ENCODE assay signal across 8 cellular contexts in genomic region chr2:85772019-85772745, GRCh38. TPM values are rescaled to one million over a fixed set of nuclear protein-coding genes. Genes with fewer than 3 reads are reported as not detected.
A peak's percentile ranks its signal among the peaks of the same experiment; 100 is the strongest.
DNase-seq lines count a peak whose midpoint lies in the region; ATAC-seq and TF ChIP-seq lines count a peak whose summit lies in the region.

No MANE protein-coding gene starts in this region.

- peak; percentile 86 for DNase-seq in H7
- DNase-seq in NCI-H524 treated with DMSO at 0.1 percent for 48 hours (lab: John Stamatoyannopoulos, UW) = peak; percentile 94
- DNase-seq in colonic mucosa = peak; percentile 92
- DNase-seq in substantia nigra (lab: John Stamatoyannopoulos, UW) = peak; percentile 74 to 99 (median 95)

- H3K36me3 ChIP-seq in H7 (replicated peaks; ENCODE audit: control insufficient read depth, insufficient read depth, low read length) (no peaks in the 10 kb centered on the region), colonic mucosa (no peaks in the 10 kb centered on the region)

- H3K9ac ChIP-seq in colonic mucosa (ENCODE audit: low read depth in 2 of 2, low read length in 2 of 2) = no peak overlapping the region

- peak overlapping the region; percentile 24 for H3K27ac ChIP-seq in colonic mucosa
- peak overlapping the region; percentile 94 for H3K27ac ChIP-seq in layer of hippocampus (ENCODE audit: low read depth, low read length)
- H3K27ac ChIP-seq in substantia nigra (ENCODE audit: low read depth, low read length, poor library complexity, severe bottlenecking) = peak overlapping the region; percentile 91

- intact Hi-C loops in colonic mucosa (cut with DNase I) = no loop called here

- H3K4me1 ChIP-seq in colonic mucosa = peaks cover 10% of the 10 kb centered on the region

- ATAC-seq in HG03159 (IDR thresholded peaks at IDR 0.05; ENCODE audit: unreplicated experiment) (no peak), GM19035 (IDR thresholded peaks at IDR 0.05; ENCODE audit: unreplicated experiment) (no peak), HG02981 (IDR thresholded peaks at IDR 0.05; ENCODE audit: unreplicated experiment) (no peak)

- TF ChIP-seq CTCF in colonic mucosa (IDR thresholded peaks at IDR 0.05) = no peak

- H3K27me3 ChIP-seq in H7 (ENCODE audit: control insufficient read depth, insufficient read depth, low read length) = peaks cover 9% of the 10 kb centered on the region; the same call in 1 of the 2 replicates
- H3K27me3 ChIP-seq in colonic mucosa = no peaks in the 10 kb centered on the region
- no peaks in the 10 kb centered on the region for H3K27me3 ChIP-seq in layer of hippocampus (ENCODE audit: control insufficient read depth, insufficient read depth, low read length)

- H3K9me3 ChIP-seq in colonic mucosa = no peaks in the 10 kb centered on the region

- no peak overlapping the region for H3K4me3 ChIP-seq in H7 (ENCODE audit: insufficient read depth, low read depth, low read length)
- H3K4me3 ChIP-seq in colonic mucosa = no peak overlapping the region

RNA-seq across cellular contexts. Expression of gene ATOH8, which starts 18.4 kb away (rescaled TPM):
- 0.33 and 1.1 TPM in 2 replicates for total RNA-seq in H7 (2014; rRNA removed; shearing (Covaris generic))
- 1 to 10 TPM; 2.5 TPM for total RNA-seq in colonic mucosa

Comparison
In these comparisons a context has a peak if more than half of its experiments do, and no peak if none do; other contexts are left out.
1. H3K27ac ChIP-seq: peak in every context shown above with its lines; median percentile 94 in layer of hippocampus; 91 in substantia nigra; 24 in colonic mucosa.